Comparison of ENCODE assay signal across 13 cellular contexts in the genomic region with DNA sequence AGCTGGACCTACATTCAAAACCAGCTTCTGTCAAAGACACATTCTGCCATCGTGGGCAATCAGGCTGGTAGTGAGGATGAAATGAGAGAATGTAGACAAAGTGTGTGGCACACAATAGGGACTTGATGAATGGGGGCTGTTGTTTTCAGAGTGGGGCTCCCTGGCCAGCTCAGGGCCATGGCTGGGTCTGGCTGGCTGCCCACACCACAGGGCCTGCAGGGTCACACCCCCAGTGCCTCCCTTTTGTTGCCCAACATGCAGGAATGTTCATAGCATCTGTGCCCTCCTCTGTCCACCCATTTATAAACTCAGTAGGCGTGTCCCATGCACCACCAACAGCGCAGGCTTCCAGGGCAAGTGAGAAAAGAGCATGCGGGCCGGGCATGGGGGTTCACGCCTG. TPM values are rescaled to one million over a fixed set of nuclear protein-coding genes. Genes with fewer than 3 reads are reported as not detected.
DNase-seq lines count a peak whose midpoint lies in the region; ATAC-seq and TF ChIP-seq lines count a peak whose summit lies in the region.
"Had no signal": no experiment of that assay in that cellular context is flagged by ENCODE, and none has a peak within 500 bp of the region (broad histone marks: within the 10 kb centered on the region; RNA-seq: fewer than 3 reads in every experiment).

No MANE protein-coding gene starts in this region.

- no peaks in the 10 kb centered on the region for H3K27me3 ChIP-seq in IMR-90 (ENCODE audit: control insufficient read depth, insufficient read depth, low read length)

- H3K9ac ChIP-seq in IMR-90 (ENCODE audit: low read depth, low read length), result no peak overlapping the region
- H3K9ac ChIP-seq: GM23248 had no signal

- H3K9me3 ChIP-seq in IMR-90 (ENCODE audit: control insufficient read depth, insufficient read depth, low read length), result no peaks in the 10 kb centered on the region

- peaks cover 49% of the 10 kb centered on the region for H3K4me1 ChIP-seq in IMR-90 (ENCODE audit: control insufficient read depth, insufficient read depth, low read length)

- H4K5ac ChIP-seq in IMR-90 (ENCODE audit: low read depth, low read length), result no peak overlapping the region

- H4K20me1 ChIP-seq in IMR-90 (ENCODE audit: insufficient read depth, low read length), result peaks cover 26% of the 10 kb centered on the region

- dilution Hi-C loops in IMR-90 (cut with HindIII; ENCODE audit: low sequenced_read_pairs, unreplicated experiment), result no loop called here

- H3K14ac ChIP-seq in IMR-90 (replicated peaks; ENCODE audit: low read depth, low read length), result no peak overlapping the region

- no peak overlapping the region for H4K91ac ChIP-seq in IMR-90 (ENCODE audit: insufficient read depth, low read depth, low read length)

- H2AK5ac ChIP-seq in IMR-90 (ENCODE audit: low read depth, low read length), result peak overlapping the region; percentile 44; the same call in 1 of the 2 replicates

- BruUV-seq in IMR-90 (replicated peaks; lab: Mats Ljungman, UMichigan), result no TSS peak

- TF ChIP-seq RAD21 in IMR-90 (IDR thresholded peaks at IDR 0.05; ENCODE audit: low read length), result no peak

- H2AFZ ChIP-seq in IMR-90 (replicated peaks; ENCODE audit: low read length, poor library complexity), result no peak overlapping the region
- H2AFZ ChIP-seq: GM23248 had no signal

- no peak overlapping the region for H3K4me3 ChIP-seq in IMR-90 (ENCODE audit: insufficient read depth, low read depth, low read length)
- H3K4me3 ChIP-seq: GM23248 had no signal

- no peak for DNase-seq in IMR-90
- peak in 50 of 58 donors; percentile 20 to 91 (median 69) for DNase-seq in anterior cingulate cortex (lab: John Stamatoyannopoulos, UW)
- DNase-seq in midbrain (lab: John Stamatoyannopoulos, UW), result peak; percentile 84
- DNase-seq in superior temporal gyrus (ENCODE audit: extremely low spot score), result peak; percentile 89
- DNase-seq in NCI-H1436 treated with DMSO at 0.1 percent for 48 hours (lab: John Stamatoyannopoulos, UW), result no peak
- no peak for DNase-seq in NCI-H748 (lab: John Stamatoyannopoulos, UW; ENCODE audit: unreplicated experiment)
- DNase-seq in epidermal melanocyte (ENCODE audit: insufficient read length, low spot score), result no peak
- DNase-seq: activated CD4-positive, alpha-beta T cell treated with anti-CD3 and anti-CD28 coated beads for 36 hours; GM23248; islet precursor cell; natural killer cell; NCI-H1417 treated with DMSO at 0.1 percent for 48 hours; stimulated activated naive CD8-positive, alpha-beta T cell treated with anti-CD3 and anti-CD28 coated beads, Interleukin-15, Interleukin-2, amounts not matched to agents 100 U/mL and 50 U/mL, for 24 hours had no signal

- no peak for ATAC-seq in IMR-90 (ENCODE audit: low read depth)
- ATAC-seq: natural killer cell; stimulated activated naive CD8-positive, alpha-beta T cell treated with anti-CD3 and anti-CD28 coated beads, Interleukin-15, Interleukin-2, amounts not matched to agents 100 U/mL and 50 U/mL, for 24 hours had no signal

- no peak overlapping the region for H3K4ac ChIP-seq in IMR-90 (ENCODE audit: low read depth, low read length)

- H3K27ac ChIP-seq in IMR-90 (ENCODE audit: insufficient read depth, low read length), result no peak overlapping the region
- H3K27ac ChIP-seq: GM23248 had no signal

- intact Hi-C loops in IMR-90 (cut with micrococcal nuclease), result no loop called here

- H3K36me3 ChIP-seq in IMR-90 (ENCODE audit: control insufficient read depth, insufficient read depth, low read length), result peaks cover 4% of the 10 kb centered on the region

- TF ChIP-seq CTCF in IMR-90 (conservative IDR thresholded peaks at IDR 0.05; ENCODE audit: low read depth, low read length), result no peak

- no peak for TF ChIP-seq POLR2A in IMR-90 (IDR thresholded peaks at IDR 0.05; ENCODE audit: low read depth, low read length)

- no peak overlapping the region for H3K4me2 ChIP-seq in IMR-90 (ENCODE audit: low read depth, low read length)

- H3K56ac ChIP-seq in IMR-90 (ENCODE audit: extremely low read depth, insufficient read depth, low read length), result no peak overlapping the region

- CTCF ChIA-PET in IMR-90 (lab: Yijun Ruan, JAX), result no interaction called here

- H3K79me1 ChIP-seq in IMR-90 (ENCODE audit: low read depth in 1 of 2, low read length in 2 of 2), result peaks cover 45 to 88% of the 10 kb centered on the region in 2 experiments

- no peak overlapping the region for H2AK9ac ChIP-seq in IMR-90 (replicated peaks; ENCODE audit: low read depth, low read length, poor library complexity)

- peaks cover 25% of the 10 kb centered on the region for H3K9me1 ChIP-seq in IMR-90 (ENCODE audit: insufficient read depth, low read length)

- H3K18ac ChIP-seq in IMR-90 (ENCODE audit: low read depth, low read length), result no peak overlapping the region

- H2BK120ac ChIP-seq in IMR-90 (ENCODE audit: low read depth, low read length), result no peak overlapping the region

- no peak overlapping the region for H2BK5ac ChIP-seq in IMR-90 (ENCODE audit: low read depth, low read length, poor library complexity, severe bottlenecking)

- peak overlapping the region; percentile 15; the same call in 1 of the 2 replicates for H3K23ac ChIP-seq in IMR-90 (ENCODE audit: low read depth, low read length)

- H2BK20ac ChIP-seq in IMR-90 (ENCODE audit: low read depth, low read length), result no peak overlapping the region

- H2BK15ac ChIP-seq in IMR-90 (ENCODE audit: low read depth, low read length), result no peak overlapping the region

- POLR2A ChIA-PET in IMR-90 (lab: Charles Lee; ENCODE audit: unreplicated experiment), result no interaction called here

- no peak overlapping the region for H4K8ac ChIP-seq in IMR-90 (ENCODE audit: low read depth in 2 of 2, low read length in 2 of 2)

- no CpG with 5 or more reads among the region's 6 CpGs for WGBS in IMR-90 (ENCODE audit: extremely low coverage in 2 of 2, insufficient read length in 1 of 2), 2 experiments

- in situ Hi-C loops in IMR-90 (cut with MboI; ENCODE audit: low sequenced_read_pairs), result no loop called here

TF ChIP-seq in IMR-90, 13 proteins besides CTCF, POLR2A, EP300 and RAD21:
- TF ChIP-seq CHD1 (IDR thresholded peaks at IDR 0.05; ENCODE audit: low read depth, low read length), result no peak
- TF ChIP-seq MAZ (IDR thresholded peaks at IDR 0.05; ENCODE audit: borderline replicate concordance, low read depth, low read length), result no peak
- no peak for TF ChIP-seq MXI1 (IDR thresholded peaks at IDR 0.05; ENCODE audit: borderline replicate concordance, low read depth, low read length)
- TF ChIP-seq USF2 (IDR thresholded peaks at IDR 0.05; ENCODE audit: low read depth, low read length), result no peak
- TF ChIP-seq CEBPB (IDR thresholded peaks at IDR 0.05; ENCODE audit: low read depth, low read length), result no peak
- no peak for TF ChIP-seq FOS (IDR thresholded peaks at IDR 0.05; ENCODE audit: low read depth, low read length)
- TF ChIP-seq RFX5 (IDR thresholded peaks at IDR 0.05; ENCODE audit: low read depth, low read length), result no peak
- no peak for TF ChIP-seq SMC3 (IDR thresholded peaks at IDR 0.05; ENCODE audit: low read depth, low read length)
- no peak for TF ChIP-seq NFE2L2 (IDR thresholded peaks at IDR 0.05; ENCODE audit: low read depth, low read length)
- no peak for TF ChIP-seq RCOR1 (IDR thresholded peaks at IDR 0.05; ENCODE audit: insufficient replicate concordance, low read length)

RNA-seq across cellular contexts. Expression of gene ECE1, which starts 20.8 kb away (rescaled TPM):
- 60.0 and 61.8 TPM in 2 replicates for total RNA-seq in IMR-90 (2012; rRNA removed)
- 124 and 133 TPM in 2 replicates for polyA plus RNA-seq in IMR-90 (2012; rRNA removed)
- polyA plus RNA-seq in IMR-90 (2012; cell fraction: cytosol; rRNA removed), result 90.4 and 122 TPM in 2 replicates
- polyA plus RNA-seq in IMR-90 (2012; cell fraction: nucleus; rRNA removed; ENCODE audit: low replicate concordance), result 71.7 and 82.4 TPM in 2 replicates

Comparison
In these comparisons a context has a peak if more than half of its experiments do, and no peak if none do; other contexts are left out.
1. DNase-seq: peak in anterior cingulate cortex (50 of 58), midbrain (single experiment) and superior temporal gyrus (single experiment); none in IMR-90 (single experiment), NCI-H1436 treated with DMSO at 0.1 percent for 48 hours (single experiment), NCI-H748 (single experiment) and epidermal melanocyte (single experiment).